Comparison of ENCODE assay signal across 8 cellular contexts in genomic region chr5:151222769-151223446, GRCh38. TPM values are rescaled to one million over a fixed set of nuclear protein-coding genes. Genes with fewer than 3 reads are reported as not detected.
DNase-seq lines count a peak whose midpoint lies in the region; ATAC-seq and TF ChIP-seq lines count a peak whose summit lies in the region.

No MANE protein-coding gene starts in this region.

- intact Hi-C loops in uterus (cut with DNase I; ENCODE audit: low total_unique reads) = no loop called here

- TF ChIP-seq CTCF in cardiac fibroblast (IDR thresholded peaks at IDR 0.05; ENCODE audit: low read depth, low read length) (no peak), uterus (IDR thresholded peaks at IDR 0.05) (no peak)

- no peaks in the 10 kb centered on the region for H3K9me3 ChIP-seq in mononuclear cell (ENCODE audit: low read depth, low read length)
- H3K9me3 ChIP-seq in uterus = no peaks in the 10 kb centered on the region

- H3K4me1 ChIP-seq in mononuclear cell (ENCODE audit: insufficient read depth, low read length) = peaks cover 78% of the 10 kb centered on the region
- no peaks in the 10 kb centered on the region for H3K4me1 ChIP-seq in uterus

- ATAC-seq in GM18907 (IDR thresholded peaks at IDR 0.05; ENCODE audit: unreplicated experiment) (peak; percentile 70), HG02938 (IDR thresholded peaks at IDR 0.05; ENCODE audit: unreplicated experiment) (peak; percentile 58), SK-N-SH treated with all-trans-retinoic acid at 6 μM for 48 hours (peak; percentile 10)

- no peak for TF ChIP-seq POLR2A in uterus (IDR thresholded peaks at IDR 0.05)

- DNase-seq in cardiac fibroblast (ENCODE audit: low read depth in 2 of 2) (peak in 1 of 2 donors; percentile 48), uterus (peak; percentile 33 to 57), HT-29 (ENCODE audit: low spot score) (no peak), C1 segment of cervical spinal cord (lab: John Stamatoyannopoulos, UW) (no peak)

- H3K4me3 ChIP-seq in cardiac fibroblast (replicated peaks in 1 of 2; ENCODE audit: low read depth in 2 of 2, low read length in 2 of 2) (peak overlapping the region; percentile 63 to 79), mononuclear cell (ENCODE audit: low read length) (peak overlapping the region; percentile 78), uterus (peak overlapping the region; percentile 85 to 88)

- H3K36me3 ChIP-seq in uterus = no peaks in the 10 kb centered on the region

- peak overlapping the region; percentile 90 for H3K27ac ChIP-seq in uterus

- H3K27me3 ChIP-seq in mononuclear cell (ENCODE audit: insufficient read depth, low read length) (no peaks in the 10 kb centered on the region), uterus (no peaks in the 10 kb centered on the region)

TF ChIP-seq in SK-N-SH treated with all-trans-retinoic acid at 6 μM for 48 hours, 23 proteins besides CTCF, POLR2A, EP300 and RAD21:
- TF ChIP-seq ISL1 (CRISPR knock-in tag; IDR thresholded peaks at IDR 0.05) = no peak
- no peak for TF ChIP-seq CSDC2 (CRISPR knock-in tag; IDR thresholded peaks at IDR 0.05)
- TF ChIP-seq TOX (CRISPR knock-in tag; IDR thresholded peaks at IDR 0.05; ENCODE audit: borderline replicate concordance) = no peak
- TF ChIP-seq PATZ1 (CRISPR knock-in tag; IDR thresholded peaks at IDR 0.05; ENCODE audit: borderline replicate concordance) = no peak
- no peak for TF ChIP-seq CREB5 (CRISPR knock-in tag; IDR thresholded peaks at IDR 0.05; ENCODE audit: low read depth)
- no peak for TF ChIP-seq ESRRG (CRISPR knock-in tag; IDR thresholded peaks at IDR 0.05)
- no peak for TF ChIP-seq OSR1 (CRISPR knock-in tag; IDR thresholded peaks at IDR 0.05)
- TF ChIP-seq SNAI2 (CRISPR knock-in tag; IDR thresholded peaks at IDR 0.05) = no peak
- no peak for TF ChIP-seq ZNF8 (CRISPR knock-in tag; IDR thresholded peaks at IDR 0.05)
- no peak for TF ChIP-seq BACH2 (CRISPR knock-in tag; IDR thresholded peaks at IDR 0.05; ENCODE audit: borderline replicate concordance)
- no peak for TF ChIP-seq ARNTL (CRISPR knock-in tag; IDR thresholded peaks at IDR 0.05; ENCODE audit: borderline replicate concordance, low read depth)
- no peak for TF ChIP-seq ZFP3 (CRISPR knock-in tag; IDR thresholded peaks at IDR 0.05)
- no peak for TF ChIP-seq ZNF70 (CRISPR knock-in tag; IDR thresholded peaks at IDR 0.05)
- TF ChIP-seq RARB (CRISPR knock-in tag; IDR thresholded peaks at IDR 0.05) = no peak
- TF ChIP-seq ZFP30 (CRISPR knock-in tag; IDR thresholded peaks at IDR 0.05) = no peak
- no peak for TF ChIP-seq POU6F1 (CRISPR knock-in tag; IDR thresholded peaks at IDR 0.05; ENCODE audit: borderline replicate concordance, low read depth)
- TF ChIP-seq TSHZ2 (CRISPR knock-in tag; IDR thresholded peaks at IDR 0.05) = no peak
- TF ChIP-seq ZC3H10 (CRISPR knock-in tag; IDR thresholded peaks at IDR 0.05) = no peak
- TF ChIP-seq GLIS3 (CRISPR knock-in tag; IDR thresholded peaks at IDR 0.05) = no peak

RNA-seq across cellular contexts. Expression of gene CCDC69, which starts 1.0 kb away (rescaled TPM):
- 142 TPM for total RNA-seq in mononuclear cell
- 10 to 100 TPM; 19.5 to 76.2 (median 40.6) TPM for total RNA-seq in uterus
- total RNA-seq in HT-29 (2014; rRNA removed; shearing (Covaris generic)) = 0.33 and 0.50 TPM in 2 replicates

RNA-seq across cellular contexts. Expression of gene GM2A, which starts 30.1 kb away (rescaled TPM):
- 38.9 TPM for total RNA-seq in mononuclear cell
- total RNA-seq in uterus = 10 to 100 TPM; 14.7 to 33.8 (median 23.8) TPM
- 13.0 and 14.7 TPM in 2 replicates for total RNA-seq in HT-29 (2014; rRNA removed; shearing (Covaris generic))

Comparison
In these comparisons a context has a peak if more than half of its experiments do, and no peak if none do; other contexts are left out.
1. ATAC-seq: peak in every context shown above with its lines; median percentile 70 in GM18907; 58 in HG02938; 10 in SK-N-SH treated with all-trans-retinoic acid at 6 μM for 48 hours.
2. DNase-seq: peak in uterus (2 of 2); none in HT-29 (single experiment) and C1 segment of cervical spinal cord (0 of 14).
3. RNA of gene CCDC69, which starts 1.0 kb away (total RNA-seq): 142 TPM in mononuclear cell (single experiment) and 19.5 to 76.2 TPM in uterus; 0.33 to 0.50 TPM in HT-29; every median in the first group is over 10 times any median in the second.
4. Peak in every context shown above with its lines, with median percentiles within 50 percentile points of each other: H3K4me3 ChIP-seq.